ENCODE assay signal across 10 cellular contexts in the genomic region with DNA sequence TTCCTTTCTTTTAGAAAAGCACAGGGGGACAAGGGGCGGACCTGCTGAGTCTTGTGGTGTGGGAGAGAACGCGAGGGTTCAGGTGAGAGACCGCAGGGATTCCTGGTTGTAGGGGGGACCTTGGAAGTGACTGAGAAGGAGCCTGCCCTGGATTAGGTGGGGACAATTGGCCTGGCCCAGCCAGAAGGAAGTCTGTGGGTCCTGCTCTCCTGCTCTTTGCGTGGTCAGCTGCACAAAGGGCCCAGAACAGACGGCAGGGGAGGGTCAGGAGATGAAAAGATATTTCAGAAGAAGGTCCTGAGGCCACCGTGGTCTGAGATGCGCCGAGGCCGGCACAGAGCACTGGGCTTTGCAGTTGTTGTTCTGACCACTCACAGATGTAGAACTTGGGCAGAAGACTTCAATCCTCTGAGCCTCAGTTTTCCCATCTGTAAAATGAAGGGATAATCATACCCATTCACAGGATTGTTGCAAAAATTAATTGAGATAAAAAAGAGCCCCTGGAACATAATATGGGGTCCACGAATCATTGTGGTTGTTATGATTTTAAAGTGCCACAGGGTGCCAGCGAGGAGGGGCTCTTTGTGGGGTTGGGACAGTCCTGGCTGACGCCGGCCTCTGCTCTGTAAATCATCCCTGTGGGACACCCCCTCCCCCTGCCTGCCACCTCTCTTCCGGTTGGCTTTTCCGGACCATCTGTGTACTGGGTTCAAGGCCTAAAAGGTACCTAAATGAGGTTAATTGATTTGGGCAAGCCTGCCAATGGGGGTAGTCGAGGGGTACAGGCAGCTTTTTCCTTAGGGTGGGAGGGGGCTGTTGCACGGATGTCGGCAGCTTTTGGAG. TPM values are rescaled to one million over a fixed set of nuclear protein-coding genes. Genes with fewer than 3 reads are reported as not detected.
DNase-seq lines count a peak whose midpoint lies in the region; ATAC-seq and TF ChIP-seq lines count a peak whose summit lies in the region.
"Had no signal": no experiment of that assay in that cellular context is flagged by ENCODE, and none has a peak within 500 bp of the region (broad histone marks: within the 10 kb centered on the region; RNA-seq: fewer than 3 reads in every experiment).

No MANE protein-coding gene starts in this region.

- BruUV-seq in Panc1 (replicated peaks; lab: Mats Ljungman, UMichigan): no TSS peak

- CTCF ChIA-PET in Panc1 (lab: Charles Lee): interaction anchor here (0.5 kb wide), 1 partner anchor 20 kb away, joined by 3 read pairs; no protein-coding TSS in a partner anchor

- peaks cover 16% of the 10 kb centered on the region for H4K20me1 ChIP-seq in DOHH2 (ENCODE audit: control insufficient read depth, insufficient read depth, low read depth, low read length)

- peaks cover 3% of the 10 kb centered on the region; the same call in 1 of the 2 replicates for H3K36me3 ChIP-seq in DOHH2 (ENCODE audit: control insufficient read depth, low read length)
- H3K36me3 ChIP-seq in Panc1 (ENCODE audit: control insufficient read depth, insufficient read depth, low read length): no peaks in the 10 kb centered on the region; the same call in 1 of the 2 replicates

- H3K4me3 Mint-ChIP-seq in endothelial cell (ENCODE audit: unreplicated experiment): peak overlapping the region; percentile 88
- peak overlapping the region; percentile 80 for H3K4me3 Mint-ChIP-seq in progenitor cell of endocrine pancreas (ENCODE audit: low read depth)

- H3K9me3 ChIP-seq in DOHH2 (ENCODE audit: control insufficient read depth, insufficient read depth, low read length): no peaks in the 10 kb centered on the region
- no peaks in the 10 kb centered on the region for H3K9me3 ChIP-seq in Panc1 (ENCODE audit: control insufficient read depth, insufficient read depth, low read depth, low read length)

- peaks cover 93% of the 10 kb centered on the region for H3K4me1 ChIP-seq in DOHH2 (ENCODE audit: control insufficient read depth, low read length)
- peaks cover 70% of the 10 kb centered on the region for H3K4me1 ChIP-seq in Panc1 (ENCODE audit: control insufficient read depth, insufficient read depth, low read length)

- in situ Hi-C loops in Panc1 (cut with HindIII; ENCODE audit: low pct_unique_long_range_greater_than_20kb, low sequenced_read_pairs): no loop called here

- H3K4me2 ChIP-seq in DOHH2 (ENCODE audit: low read length): peak overlapping the region; percentile 82

- H3K9me3 Mint-ChIP-seq in endothelial cell (ENCODE audit: unreplicated experiment) (no peaks in the 10 kb centered on the region), progenitor cell of endocrine pancreas (ENCODE audit: low read depth) (no peaks in the 10 kb centered on the region)

- H3K4me3 ChIP-seq in DOHH2 (ENCODE audit: low read length) (peak overlapping the region; percentile 83), Panc1 (ENCODE audit: low read depth in 2 of 2, low read length in 2 of 2) (peak overlapping the region; percentile 83 to 93)

- POLR2A ChIA-PET in Panc1 (lab: Charles Lee): no interaction called here

- no peak for DNase-seq in Panc1 (ENCODE audit: low read depth, low spot score)
- no peak for DNase-seq in endothelial cell (ENCODE audit: low spot score)
- no peak for DNase-seq in progenitor cell of endocrine pancreas (ENCODE audit: low spot score, unreplicated experiment)
- DNase-seq: NCI-H82 had no signal

- H3K27ac Mint-ChIP-seq in endothelial cell (ENCODE audit: unreplicated experiment) (no peak overlapping the region), progenitor cell of endocrine pancreas (peak overlapping the region; percentile 53)

- H3K27ac ChIP-seq in DOHH2 (ENCODE audit: low read depth, low read length): peak overlapping the region; percentile 89
- peak overlapping the region; percentile 86 for H3K27ac ChIP-seq in Panc1 (ENCODE audit: low read length)

- peaks cover 34% of the 10 kb centered on the region for H3K4me1 Mint-ChIP-seq in endothelial cell (ENCODE audit: unreplicated experiment)
- peaks cover 33% of the 10 kb centered on the region for H3K4me1 Mint-ChIP-seq in progenitor cell of endocrine pancreas (ENCODE audit: low read depth)

- intact Hi-C loops in Panc1 (cut with micrococcal nuclease; ENCODE audit: unreplicated experiment): no loop called here

- H3K36me3 Mint-ChIP-seq in endothelial cell (ENCODE audit: low read depth, unreplicated experiment) (peaks cover 8% of the 10 kb centered on the region), progenitor cell of endocrine pancreas (ENCODE audit: insufficient read depth) (no peaks in the 10 kb centered on the region)

- peaks cover 46% of the 10 kb centered on the region for H3K79me2 ChIP-seq in DOHH2 (ENCODE audit: control insufficient read depth, low read length)

- ATAC-seq in Panc1: no peak
- no peak for ATAC-seq in GM19328 (IDR thresholded peaks at IDR 0.05; ENCODE audit: unreplicated experiment)
- ATAC-seq in GM21390 (IDR thresholded peaks at IDR 0.05; ENCODE audit: unreplicated experiment): no peak
- no peak for ATAC-seq in GM19455 (IDR thresholded peaks at IDR 0.05; ENCODE audit: unreplicated experiment)
- no peak for ATAC-seq in HG03521 (IDR thresholded peaks at IDR 0.05; ENCODE audit: unreplicated experiment)
- ATAC-seq: esophagus mucosa had no signal

- peaks cover 36% of the 10 kb centered on the region for H3F3A ChIP-seq in DOHH2 (ENCODE audit: control insufficient read depth, insufficient read depth)

- TF ChIP-seq CTCF in DOHH2 (IDR thresholded peaks at IDR 0.05; ENCODE audit: low read depth, low read length, poor library complexity, severe bottlenecking): no peak
- no peak for TF ChIP-seq CTCF in Panc1 (IDR thresholded peaks at IDR 0.05)
- no peak for TF ChIP-seq CTCF in endothelial cell (IDR thresholded peaks at IDR 0.05; ENCODE audit: unreplicated experiment)
- no peak for TF ChIP-seq CTCF in progenitor cell of endocrine pancreas (IDR thresholded peaks at IDR 0.05; ENCODE audit: unreplicated experiment)

- H3K27me3 ChIP-seq in DOHH2 (ENCODE audit: control insufficient read depth, low read length) (0 out of 2 replicates have a peak, but pooled peaks cover 4% of the 10 kb centered on the region), Panc1 (ENCODE audit: control insufficient read depth, insufficient read depth, low read length) (no peaks in the 10 kb centered on the region)

- H3K27me3 Mint-ChIP-seq in endothelial cell (ENCODE audit: unreplicated experiment) (peaks cover 6% of the 10 kb centered on the region), progenitor cell of endocrine pancreas (peaks cover 14% of the 10 kb centered on the region)

- H3K9me2 ChIP-seq in DOHH2 (replicated peaks; ENCODE audit: control insufficient read depth, low read length): no peaks in the 10 kb centered on the region

RNA-seq across cellular contexts. Expression of a gene that starts 1.8 kb away (rescaled TPM):
- 51.8 TPM for total RNA-seq in Panc1 (2021; ENCODE audit: unreplicated experiment)
- polyA plus RNA-seq in Panc1 (2012; ENCODE audit: insufficient read length): 23.0 TPM
- 16.4 TPM for total RNA-seq in endothelial cell (ENCODE audit: unreplicated experiment)
- 18.3 and 23.5 TPM in 2 replicates for total RNA-seq in progenitor cell of endocrine pancreas
